In the genomic region with DNA sequence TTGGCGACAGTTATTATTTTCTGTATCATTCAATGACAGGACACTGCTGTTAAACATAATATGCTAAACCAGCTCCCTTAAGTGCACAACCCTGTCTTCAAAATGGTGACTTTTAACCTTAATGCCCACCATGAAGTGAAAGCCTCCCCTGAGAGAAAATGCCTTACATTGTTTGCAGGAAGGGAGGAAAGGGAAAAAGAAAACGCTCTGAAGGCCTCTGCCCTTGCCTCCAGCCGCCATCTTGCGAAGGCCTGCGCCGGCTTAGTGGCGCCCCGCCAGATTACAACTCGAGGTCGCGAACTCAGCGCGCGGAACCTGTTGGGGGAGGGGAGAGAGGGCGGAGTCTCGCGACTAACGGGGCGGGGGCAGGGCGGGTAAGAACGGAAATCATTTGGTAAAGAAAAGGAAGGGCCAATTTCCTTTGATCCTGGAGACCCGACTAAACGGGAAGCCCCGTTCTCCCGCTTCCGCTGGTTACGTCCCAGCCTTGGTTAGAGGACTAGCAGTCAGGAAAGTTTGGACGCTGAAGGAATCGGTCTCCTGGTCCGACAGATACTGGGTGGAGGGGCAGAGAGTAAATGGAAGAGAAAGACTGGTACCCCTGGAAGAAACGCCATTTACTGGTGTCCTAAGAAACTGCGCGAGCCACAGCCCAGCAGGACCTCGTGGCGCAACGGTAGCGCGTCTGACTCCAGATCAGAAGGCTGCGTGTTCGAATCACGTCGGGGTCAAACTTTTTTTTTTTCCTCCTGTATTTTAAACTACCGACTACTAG, we compare ENCODE assay signal across 8 cellular contexts. TPM values are rescaled to one million over a fixed set of nuclear protein-coding genes. Genes with fewer than 3 reads are reported as not detected.
DNase-seq lines count a peak whose midpoint lies in the region; TF ChIP-seq lines count a peak whose summit lies in the region.

No MANE protein-coding gene starts in this region.

- H3K4me1 Mint-ChIP-seq in neural crest cell: peaks cover 14% of the 10 kb centered on the region

- peak overlapping the region; percentile 94 for H3K4me3 Mint-ChIP-seq in neural crest cell

- WGBS in stomach, 5 donors: 0 to 1% (median 0%) methylated on average over 42 to 43 of the region's 43 CpGs

- peaks cover 12% of the 10 kb centered on the region for H3K9me3 Mint-ChIP-seq in neural crest cell

- peaks cover 12% of the 10 kb centered on the region for H3K36me3 Mint-ChIP-seq in neural crest cell (ENCODE audit: low read depth)

- peak overlapping the region; percentile 90 to 98 (median 94) for H3K27ac ChIP-seq in stomach

- peaks cover 25% of the 10 kb centered on the region for H3K27me3 Mint-ChIP-seq in neural crest cell (ENCODE audit: low read depth)

- TF ChIP-seq CTCF in fibroblast of villous mesenchyme (IDR thresholded peaks at IDR 0.05; ENCODE audit: insufficient read depth, low read depth, low read length) (no peak), neural crest cell (conservative IDR thresholded peaks at IDR 0.05) (peak; percentile 14), stomach (IDR thresholded peaks at IDR 0.05) (no peak)

- TF ChIP-seq EP300 in stomach (IDR thresholded peaks at IDR 0.05): no peak

- TF ChIP-seq POLR2A in Raji (IDR thresholded peaks at IDR 0.05; ENCODE audit: insufficient read depth, low read depth, low read length) (peak; percentile 81), stomach (IDR thresholded peaks at IDR 0.05) (no peak)

- intact Hi-C loops in stomach (cut with DNase I; ENCODE audit: low total_unique reads): no loop called here

- DNase-seq in ELF-1 (ENCODE audit: low read depth, low spot score) (peak; percentile 95), H7 (peak; percentile 90), M059J (ENCODE audit: low read depth) (peak; percentile 85), fibroblast of villous mesenchyme (ENCODE audit: low read depth) (peak; percentile 95), neural crest cell (ENCODE audit: low read depth, low spot score) (peak; percentile 91), stomach (peak; percentile 93)
- DNase-seq in activated effector memory CD4-positive, alpha-beta T cell treated with anti-CD3 and anti-CD28 coated beads, Interleukin-2, amount 50 U/mL, for 16 hours: peak; percentile 97

- H3K27ac Mint-ChIP-seq in neural crest cell (ENCODE audit: unreplicated experiment): peak overlapping the region; percentile 100

- H3K36me3 ChIP-seq in H7 (replicated peaks; ENCODE audit: control insufficient read depth, insufficient read depth, low read length) (no peaks in the 10 kb centered on the region), stomach (no peaks in the 10 kb centered on the region)

- peaks cover 0 to 34% (median 24%) of the 10 kb centered on the region in 4 donors for H3K4me1 ChIP-seq in stomach

- no peaks in the 10 kb centered on the region for H3K9me3 ChIP-seq in stomach

- no peaks in the 10 kb centered on the region for H3K27me3 ChIP-seq in H7 (ENCODE audit: control insufficient read depth, insufficient read depth, low read length)
- no peaks in the 10 kb centered on the region for H3K27me3 ChIP-seq in stomach

- H3K4me3 ChIP-seq in H7 (ENCODE audit: insufficient read depth, low read depth, low read length) (peak overlapping the region; percentile 56), fibroblast of villous mesenchyme (ENCODE audit: low read depth, low read length) (peak overlapping the region; percentile 83), stomach (peak overlapping the region; percentile 51 to 63 (median 60))

RNA-seq across cellular contexts. Expression of gene TMPO, which starts 11.6 kb away (rescaled TPM):
- total RNA-seq in H7 (2014; rRNA removed; shearing (Covaris generic)): 223 and 268 TPM in 2 replicates
- 133 and 194 TPM in 2 replicates for total RNA-seq in M059J (2014; rRNA removed; shearing (Covaris generic))
- total RNA-seq in fibroblast of villous mesenchyme (89.2 and 124 TPM in 2 replicates), neural crest cell (295 and 305 TPM in 2 replicates), stomach (100 to 1,000 TPM in 3 of 5 donors, 10 to 100 TPM in 2; 37.9 to 209 (median 113) TPM)
- 10 to 100 TPM; 22.8 to 29.6 (median 24.6) TPM for polyA plus RNA-seq in stomach

Comparison
In these comparisons a context has a peak if more than half of its experiments do, and no peak if none do; other contexts are left out.
1. Peak in every context shown above with its lines: DNase-seq, H3K4me3 ChIP-seq and H3K27ac ChIP-seq.